In genomic region chr6:42049116-42049809, GRCh38 we compare ENCODE assay signal across 8 cellular contexts. TPM values are rescaled to one million over a fixed set of nuclear protein-coding genes. Genes with fewer than 3 reads are reported as not detected.
DNase-seq lines count a peak whose midpoint lies in the region; ATAC-seq and TF ChIP-seq lines count a peak whose summit lies in the region.

No MANE protein-coding gene starts in this region.

- H3K27me3 ChIP-seq in Karpas-422 (ENCODE audit: low read length): no peaks in the 10 kb centered on the region
- H3K27me3 ChIP-seq in naive thymus-derived CD4-positive, alpha-beta T cell (ENCODE audit: control insufficient read depth in 2 of 2, insufficient read depth in 2 of 2, low read length in 2 of 2): no peaks in the 10 kb centered on the region

- CTCF ChIA-PET in naive thymus-derived CD4-positive, alpha-beta T cell (lab: Charles Lee): interaction anchor here (0.7 to 6.7 kb wide), 6 partner anchors 27 to 263 kb away, joined by 3 to 49 read pairs (median 4); partner anchors contain the start of genes BYSL, MED20 and TOMM6

- peaks cover 45 to 74% (median 56%) of the 10 kb centered on the region in 7 donors for H3K4me1 Mint-ChIP-seq in naive thymus-derived CD4-positive, alpha-beta T cell

- H4K20me1 ChIP-seq in Karpas-422 (ENCODE audit: insufficient read depth, low read depth, low read length): no peaks in the 10 kb centered on the region

- peaks cover 64% of the 10 kb centered on the region for H3K4me1 ChIP-seq in Karpas-422 (ENCODE audit: low read length)
- H3K4me1 ChIP-seq in naive thymus-derived CD4-positive, alpha-beta T cell (ENCODE audit: control insufficient read depth in 2 of 2, insufficient read depth in 2 of 2, low read length in 2 of 2): peaks cover 33 to 35% of the 10 kb centered on the region in 2 donors

- POLR2A ChIA-PET in naive thymus-derived CD4-positive, alpha-beta T cell (lab: Charles Lee): interaction anchor here (0.7 to 12.4 kb wide), 17 partner anchors 8 to 965 kb away, joined by 3 to 180 read pairs (median 5); partner anchors contain the start of genes BYSL, CCND3, KLHDC3 and MED20

- H3K4me2 ChIP-seq in Karpas-422 (ENCODE audit: low read depth, low read length, poor library complexity, severe bottlenecking): peak overlapping the region; percentile 88

- peaks cover 0 to 4% (median 0%) of the 10 kb centered on the region in 11 donors for H3K9me3 Mint-ChIP-seq in naive thymus-derived CD4-positive, alpha-beta T cell

- DNase-seq in AG10803 (ENCODE audit: low read depth): no peak
- no peak for DNase-seq in Karpas-422
- peak; percentile 10 for DNase-seq in cerebellum (ENCODE audit: low spot score)
- DNase-seq in naive thymus-derived CD4-positive, alpha-beta T cell: peak in 2 of 9 donors; percentile 32 to 46
- DNase-seq in NCI-H345 treated with DMSO at 0.1 percent for 48 hours (lab: John Stamatoyannopoulos, UW; ENCODE audit: unreplicated experiment): no peak
- no peak for DNase-seq in DMS153 (lab: John Stamatoyannopoulos, UW)
- DNase-seq in KG1 (lab: John Stamatoyannopoulos, UW): no peak

- H3K27me3 Mint-ChIP-seq in naive thymus-derived CD4-positive, alpha-beta T cell: no peaks in the 10 kb centered on the region

- peaks cover 5 to 39% (median 37%) of the 10 kb centered on the region in 5 donors for H3K36me3 Mint-ChIP-seq in naive thymus-derived CD4-positive, alpha-beta T cell

- intact Hi-C loops in naive thymus-derived CD4-positive, alpha-beta T cell (cut with micrococcal nuclease): loop anchor here (2.0 to 5.0 kb wide), 6 partner anchors 404 to 1123 kb away; partner anchors contain the start of genes FOXP4 (in 2 of the 2), SRF (in 2 of the 2), CUL7 (in 1 of the 2) and KLHDC3 (in 1 of the 2)

- peak overlapping the region; percentile 99; the same call in 1 of the 2 replicates for H2AFZ ChIP-seq in Karpas-422 (ENCODE audit: low read length)

- peaks cover 8% of the 10 kb centered on the region for H3K36me3 ChIP-seq in Karpas-422 (ENCODE audit: insufficient read depth, low read length)
- peaks cover 6 to 35% (median 15%) of the 10 kb centered on the region in 3 experiments for H3K36me3 ChIP-seq in naive thymus-derived CD4-positive, alpha-beta T cell (ENCODE audit: control insufficient read depth in 2 of 3, insufficient read depth in 3 of 3, low read length in 3 of 3)

- H3K79me2 ChIP-seq in Karpas-422 (ENCODE audit: low read length): peaks cover 18% of the 10 kb centered on the region

- peak overlapping the region; percentile 88 for H3K9ac ChIP-seq in Karpas-422 (ENCODE audit: low read length)

- H3K4me3 Mint-ChIP-seq in naive thymus-derived CD4-positive, alpha-beta T cell: peak overlapping the region; percentile 89 to 99 (median 99)

- ATAC-seq in naive thymus-derived CD4-positive, alpha-beta T cell: no peak
- ATAC-seq in HG03342 (IDR thresholded peaks at IDR 0.05; ENCODE audit: unreplicated experiment): no peak

- H3K9me3 ChIP-seq in Karpas-422 (ENCODE audit: low read length): no peaks in the 10 kb centered on the region
- H3K9me3 ChIP-seq in naive thymus-derived CD4-positive, alpha-beta T cell (ENCODE audit: control insufficient read depth in 2 of 3, low read length in 3 of 3): no peaks in the 10 kb centered on the region

- H3K9me2 ChIP-seq in Karpas-422 (replicated peaks; ENCODE audit: insufficient read depth, low read length): no peaks in the 10 kb centered on the region

- H3K27ac Mint-ChIP-seq in naive thymus-derived CD4-positive, alpha-beta T cell: peak overlapping the region; percentile 92 to 98 (median 97)

- TF ChIP-seq CTCF in AG10803 (conservative IDR thresholded peaks at IDR 0.05; ENCODE audit: low read length): no peak

- H3K27ac ChIP-seq in Karpas-422 (ENCODE audit: low read length): no peak overlapping the region
- peak overlapping the region; percentile 78 for H3K27ac ChIP-seq in naive thymus-derived CD4-positive, alpha-beta T cell (ENCODE audit: low read depth, low read length)

- H3K4me3 ChIP-seq in AG10803 (ENCODE audit: low read length): peak overlapping the region; percentile 66
- peak overlapping the region; percentile 96 for H3K4me3 ChIP-seq in Karpas-422 (ENCODE audit: low read length)
- H3K4me3 ChIP-seq in naive thymus-derived CD4-positive, alpha-beta T cell (ENCODE audit: low read length): peak overlapping the region; percentile 98

RNA-seq across cellular contexts. Expression of gene TAF8, which starts 1.1 kb away (rescaled TPM):
- total RNA-seq in Karpas-422 (2014; rRNA removed; shearing (Covaris generic); ENCODE audit: low replicate concordance): 25.8 and 25.9 TPM in 2 replicates
- total RNA-seq in cerebellum: 14.9 TPM
- total RNA-seq in naive thymus-derived CD4-positive, alpha-beta T cell: 10 to 100 TPM; 41.6 to 58.2 (median 50.8) TPM
- 10 to 100 TPM; 23.3 to 24.6 TPM for polyA plus RNA-seq in naive thymus-derived CD4-positive, alpha-beta T cell
